Comparison of ENCODE assay signal across 9 cellular contexts in the genomic region with DNA sequence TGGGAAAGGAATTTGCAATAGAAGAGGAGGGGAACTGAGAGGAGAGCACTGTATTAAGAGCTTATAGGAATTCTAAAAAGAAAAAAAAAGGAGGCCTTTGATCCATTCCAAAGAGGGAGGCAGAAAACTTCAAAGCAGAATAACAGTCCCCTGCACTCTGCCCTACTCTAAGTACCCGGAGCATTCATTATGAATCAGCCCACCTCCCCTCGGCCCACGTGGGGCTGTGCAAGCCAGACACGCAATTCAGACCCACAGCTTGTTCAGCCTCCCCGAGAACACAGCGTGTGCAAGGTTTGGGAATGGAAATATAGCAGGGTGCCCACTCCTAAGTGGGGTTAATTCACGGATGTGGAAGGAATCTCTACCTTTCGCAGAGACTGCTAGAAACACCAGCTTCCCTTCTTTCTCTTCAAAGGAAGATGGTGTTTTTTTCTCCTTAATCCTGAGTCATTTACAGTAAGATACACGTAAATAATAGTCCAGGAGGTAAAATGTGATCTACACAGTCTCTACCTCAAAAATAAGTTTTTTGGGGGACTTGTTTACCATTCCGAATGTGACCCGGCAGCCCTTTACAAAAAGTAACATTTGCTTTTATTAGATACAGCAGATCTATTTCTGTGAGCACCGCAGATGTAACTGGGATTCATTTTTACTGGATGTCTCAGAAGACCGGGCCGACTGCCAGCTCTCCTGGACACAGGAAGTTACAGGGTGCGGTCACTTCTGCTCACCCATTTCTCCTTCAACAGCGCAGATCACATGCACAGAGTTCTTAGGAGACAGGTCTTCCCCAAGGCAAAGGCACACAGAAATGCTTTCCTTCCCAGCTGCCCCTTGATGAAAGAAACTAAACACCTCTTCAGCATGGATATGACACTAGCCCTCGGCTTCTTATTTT.
DNase-seq lines count a peak whose midpoint lies in the region; ATAC-seq and TF ChIP-seq lines count a peak whose summit lies in the region.
"Had no signal": no experiment of that assay in that cellular context is flagged by ENCODE, and none has a peak within 500 bp of the region (broad histone marks: within the 10 kb centered on the region; RNA-seq: fewer than 3 reads in every experiment).

No MANE protein-coding gene starts in this region.

- H2AFZ ChIP-seq in PC-3 (ENCODE audit: low read length), result peak overlapping the region; percentile 45
- peak overlapping the region; percentile 92 for H2AFZ ChIP-seq in neural progenitor cell (replicated peaks)

- no peaks in the 10 kb centered on the region for H3K27me3 Mint-ChIP-seq in neural progenitor cell (ENCODE audit: insufficient read depth, low read depth)

- H3K4me1 ChIP-seq in PC-3 (ENCODE audit: insufficient read depth, low read length) (peaks cover 53% of the 10 kb centered on the region), esophagus muscularis mucosa (peaks cover 14 to 29% (median 24%) of the 10 kb centered on the region in 4 donors), neural progenitor cell (peaks cover 26% of the 10 kb centered on the region)

- H3K27ac Mint-ChIP-seq in neural progenitor cell, result peak overlapping the region; percentile 70

- H3K9me2 ChIP-seq in PC-3 (replicated peaks; ENCODE audit: low read length), result no peaks in the 10 kb centered on the region

- CTCF ChIA-PET in PC-3 (lab: Charles Lee), result interaction anchor here (0.6 to 1.0 kb wide), 5 partner anchors 8 to 505 kb away, joined by 5 to 9 read pairs (median 6); no protein-coding TSS in a partner anchor

- H3F3A ChIP-seq in PC-3 (ENCODE audit: low read length, unreplicated experiment) (peaks cover 4% of the 10 kb centered on the region), neural progenitor cell (ENCODE audit: low read depth) (peaks cover 10% of the 10 kb centered on the region)

- H3K27me3 ChIP-seq in PC-3 (ENCODE audit: low read length) (no peaks in the 10 kb centered on the region), esophagus muscularis mucosa (no peaks in the 10 kb centered on the region), neural progenitor cell (no peaks in the 10 kb centered on the region)
- H3K27me3 ChIP-seq: vagina had no signal

- POLR2A ChIA-PET in PC-3 (lab: Charles Lee; ENCODE audit: unreplicated experiment), result interaction anchor here (0.6 kb wide), 1 partner anchor 1572 kb away, joined by 3 read pairs; no protein-coding TSS in a partner anchor

- peaks cover 31% of the 10 kb centered on the region for H3K4me1 Mint-ChIP-seq in neural progenitor cell

- TF ChIP-seq EP300 in esophagus muscularis mucosa (IDR thresholded peaks at IDR 0.05), result no peak

- DNase-seq in Ammon's horn (ENCODE audit: low spot score) (peak; percentile 47), PC-3 (peak; percentile 96), esophagus muscularis mucosa (ENCODE audit: extremely low spot score) (peak; percentile 94), neural progenitor cell (ENCODE audit: low spot score) (peak; percentile 10), GM19238 (ENCODE audit: insufficient read length, low spot score) (no peak)

- H4K20me1 ChIP-seq in PC-3 (ENCODE audit: low read length), result no peaks in the 10 kb centered on the region
- no peaks in the 10 kb centered on the region for H4K20me1 ChIP-seq in neural progenitor cell (ENCODE audit: low read depth)

- WGBS in esophagus muscularis mucosa, result 27% methylated on average over 17 of the region's 17 CpGs

- H3K4me2 ChIP-seq in PC-3 (ENCODE audit: low read length), result peak overlapping the region; percentile 83
- peak overlapping the region; percentile 34 for H3K4me2 ChIP-seq in neural progenitor cell

- H3K9me3 Mint-ChIP-seq in neural progenitor cell, result peaks cover 5% of the 10 kb centered on the region

- peak overlapping the region; percentile 7 for H3K4me3 Mint-ChIP-seq in neural progenitor cell

- TSS peak; percentile 88 for BruUV-seq in PC-3 (replicated peaks; lab: Mats Ljungman, UMichigan)

- no peaks in the 10 kb centered on the region for H3K36me3 Mint-ChIP-seq in neural progenitor cell

- H3K9ac ChIP-seq in PC-3 (ENCODE audit: low read length) (peak overlapping the region; percentile 92), neural progenitor cell (no peak overlapping the region)

- TF ChIP-seq CTCF in PC-3 (conservative IDR thresholded peaks at IDR 0.05; ENCODE audit: low read depth, low read length), result no peak
- TF ChIP-seq CTCF in esophagus muscularis mucosa (IDR thresholded peaks at IDR 0.05), result no peak
- no peak for TF ChIP-seq CTCF in neural progenitor cell (IDR thresholded peaks at IDR 0.05)

- H3K27ac ChIP-seq in PC-3 (ENCODE audit: low read length) (peak overlapping the region; percentile 98), esophagus muscularis mucosa (replicated peaks in 1 of 4) (peak overlapping the region; percentile 59 to 74 (median 68)), neural progenitor cell (no peak overlapping the region)
- H3K27ac ChIP-seq: vagina had no signal

- H3K36me3 ChIP-seq in PC-3 (ENCODE audit: low read depth, low read length) (no peaks in the 10 kb centered on the region), esophagus muscularis mucosa (no peaks in the 10 kb centered on the region), neural progenitor cell (no peaks in the 10 kb centered on the region)
- H3K36me3 ChIP-seq: vagina had no signal

- intact Hi-C loops in PC-3 (cut with micrococcal nuclease) (loop anchor here (1.0 to 10.0 kb wide), 5 partner anchors 39 to 993 kb away; no protein-coding TSS in a partner anchor), esophagus muscularis mucosa (cut with DNase I) (no loop called here)

- H3K4me3 ChIP-seq in PC-3 (ENCODE audit: low read length), result peak overlapping the region; percentile 62
- H3K4me3 ChIP-seq in esophagus muscularis mucosa, result peak overlapping the region in 3 of 4 donors; percentile 2 to 12 (median 10)
- no peak overlapping the region for H3K4me3 ChIP-seq in neural progenitor cell
- H3K4me3 ChIP-seq: vagina had no signal

- TF ChIP-seq POLR2A in esophagus muscularis mucosa (IDR thresholded peaks at IDR 0.05; ENCODE audit: low read depth), result no peak

- ATAC-seq in PC-3 (peak; percentile 86), HG03342 (IDR thresholded peaks at IDR 0.05; ENCODE audit: unreplicated experiment) (no peak), HG02852 (IDR thresholded peaks at IDR 0.05; ENCODE audit: unreplicated experiment) (no peak), GM18502 (IDR thresholded peaks at IDR 0.05; ENCODE audit: poor library complexity, unreplicated experiment) (no peak)

- no peaks in the 10 kb centered on the region for H3K9me3 ChIP-seq in PC-3 (ENCODE audit: low read length)
- no peaks in the 10 kb centered on the region for H3K9me3 ChIP-seq in esophagus muscularis mucosa
- no peaks in the 10 kb centered on the region for H3K9me3 ChIP-seq in neural progenitor cell (ENCODE audit: low read depth)
- H3K9me3 ChIP-seq: vagina had no signal

- no peaks in the 10 kb centered on the region for H3K79me2 ChIP-seq in PC-3 (ENCODE audit: low read length)
- H3K79me2 ChIP-seq in neural progenitor cell (ENCODE audit: low read depth), result no peaks in the 10 kb centered on the region
